Comparison of ENCODE assay signal across 1 cellular context in genomic region chr20:58313366-58313765, GRCh38.
TF ChIP-seq lines count a peak whose summit lies in the region.

No MANE protein-coding gene starts in this region.

TF ChIP-seq in SK-N-SH, 30 proteins besides CTCF, POLR2A, EP300 and RAD21 (continued from another document):
- TF ChIP-seq, protein P1, sequence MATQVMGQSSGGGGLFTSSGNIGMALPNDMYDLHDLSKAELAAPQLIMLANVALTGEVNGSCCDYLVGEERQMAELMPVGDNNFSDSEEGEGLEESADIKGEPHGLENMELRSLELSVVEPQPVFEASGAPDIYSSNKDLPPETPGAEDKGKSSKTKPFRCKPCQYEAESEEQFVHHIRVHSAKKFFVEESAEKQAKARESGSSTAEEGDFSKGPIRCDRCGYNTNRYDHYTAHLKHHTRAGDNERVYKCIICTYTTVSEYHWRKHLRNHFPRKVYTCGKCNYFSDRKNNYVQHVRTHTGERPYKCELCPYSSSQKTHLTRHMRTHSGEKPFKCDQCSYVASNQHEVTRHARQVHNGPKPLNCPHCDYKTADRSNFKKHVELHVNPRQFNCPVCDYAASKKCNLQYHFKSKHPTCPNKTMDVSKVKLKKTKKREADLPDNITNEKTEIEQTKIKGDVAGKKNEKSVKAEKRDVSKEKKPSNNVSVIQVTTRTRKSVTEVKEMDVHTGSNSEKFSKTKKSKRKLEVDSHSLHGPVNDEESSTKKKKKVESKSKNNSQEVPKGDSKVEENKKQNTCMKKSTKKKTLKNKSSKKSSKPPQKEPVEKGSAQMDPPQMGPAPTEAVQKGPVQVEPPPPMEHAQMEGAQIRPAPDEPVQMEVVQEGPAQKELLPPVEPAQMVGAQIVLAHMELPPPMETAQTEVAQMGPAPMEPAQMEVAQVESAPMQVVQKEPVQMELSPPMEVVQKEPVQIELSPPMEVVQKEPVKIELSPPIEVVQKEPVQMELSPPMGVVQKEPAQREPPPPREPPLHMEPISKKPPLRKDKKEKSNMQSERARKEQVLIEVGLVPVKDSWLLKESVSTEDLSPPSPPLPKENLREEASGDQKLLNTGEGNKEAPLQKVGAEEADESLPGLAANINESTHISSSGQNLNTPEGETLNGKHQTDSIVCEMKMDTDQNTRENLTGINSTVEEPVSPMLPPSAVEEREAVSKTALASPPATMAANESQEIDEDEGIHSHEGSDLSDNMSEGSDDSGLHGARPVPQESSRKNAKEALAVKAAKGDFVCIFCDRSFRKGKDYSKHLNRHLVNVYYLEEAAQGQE (IDR thresholded peaks at IDR 0.05; ENCODE audit: low read depth, low read length): no peak
- TF ChIP-seq TEAD4 (IDR thresholded peaks at IDR 0.05; ENCODE audit: borderline replicate concordance, insufficient read depth) (no peak), EZH2phosphoT487 (IDR thresholded peaks at IDR 0.05; ENCODE audit: borderline replicate concordance, low read depth) (no peak), SMC3 (IDR thresholded peaks at IDR 0.05; ENCODE audit: low read depth, low read length) (no peak), FOSL2 (IDR thresholded peaks at IDR 0.05; ENCODE audit: borderline replicate concordance, low read depth) (no peak), MAX (IDR thresholded peaks at IDR 0.05; ENCODE audit: low read depth) (no peak), GABPA (IDR thresholded peaks at IDR 0.05; ENCODE audit: low read depth) (no peak)
- TF ChIP-seq, protein P2, sequence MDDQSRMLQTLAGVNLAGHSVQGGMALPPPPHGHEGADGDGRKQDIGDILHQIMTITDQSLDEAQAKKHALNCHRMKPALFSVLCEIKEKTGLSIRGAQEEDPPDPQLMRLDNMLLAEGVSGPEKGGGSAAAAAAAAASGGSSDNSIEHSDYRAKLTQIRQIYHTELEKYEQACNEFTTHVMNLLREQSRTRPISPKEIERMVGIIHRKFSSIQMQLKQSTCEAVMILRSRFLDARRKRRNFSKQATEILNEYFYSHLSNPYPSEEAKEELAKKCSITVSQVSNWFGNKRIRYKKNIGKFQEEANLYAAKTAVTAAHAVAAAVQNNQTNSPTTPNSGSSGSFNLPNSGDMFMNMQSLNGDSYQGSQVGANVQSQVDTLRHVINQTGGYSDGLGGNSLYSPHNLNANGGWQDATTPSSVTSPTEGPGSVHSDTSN (IDR thresholded peaks at IDR 0.05): no peak
